8 cellular contexts compared by ENCODE assay signal in the genomic region with DNA sequence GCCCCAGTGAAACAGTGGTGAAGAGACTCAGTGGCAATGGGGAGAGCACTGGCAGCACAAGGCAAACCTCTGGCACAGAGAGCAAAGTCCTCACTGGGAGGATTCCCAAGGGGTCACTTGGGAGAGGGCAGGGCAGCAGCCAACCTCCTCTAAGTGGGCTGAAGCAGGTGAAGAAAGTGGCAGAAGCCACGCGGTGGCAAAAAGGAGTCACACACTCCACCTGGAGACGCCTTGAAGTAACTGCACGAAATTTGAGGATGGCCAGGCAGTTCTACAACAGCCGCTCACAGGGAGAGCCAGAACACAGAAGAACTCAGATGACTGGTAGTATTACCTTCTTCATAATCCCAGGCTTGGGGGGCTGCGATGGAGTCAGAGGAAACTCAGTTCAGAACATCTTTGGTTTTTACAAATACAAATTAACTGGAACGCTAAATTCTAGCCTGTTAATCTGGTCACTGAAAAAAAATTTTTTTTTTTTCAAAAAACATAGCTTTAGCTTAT. TPM values are rescaled to one million over a fixed set of nuclear protein-coding genes. Genes with fewer than 3 reads are reported as not detected.
A peak's percentile ranks its signal among the peaks of the same experiment; 100 is the strongest.
DNase-seq lines count a peak whose midpoint lies in the region; ATAC-seq and TF ChIP-seq lines count a peak whose summit lies in the region.

No MANE protein-coding gene starts in this region.

- 22% methylated on average over 7 of the region's 7 CpGs for WGBS in suprapubic skin

- DNase-seq in NCI-H748 treated with DMSO at 0.1 percent for 48 hours (lab: John Stamatoyannopoulos, UW) = peak; percentile 10
- peak; percentile 76 for DNase-seq in activated CD8-positive, alpha-beta memory T cell treated with anti-CD3 and anti-CD28 coated beads for 24 hours
- peak; percentile 25 to 32 for DNase-seq in erythroblast (lab: John Stamatoyannopoulos, UW)
- no peak for DNase-seq in natural killer cell
- peak in 1 of 2 donors; percentile 66 for DNase-seq in suprapubic skin (ENCODE audit: low spot score in 2 of 2)

- H3K27ac Mint-ChIP-seq in natural killer cell = no peak overlapping the region

- H3K27me3 ChIP-seq in BLaER1 treated with 17β-estradiol and CSF1 and Interleukin-3, amounts not matched to agents 10 nM and 100 nM = peaks cover 0 to 13% (median 6%) of the 10 kb centered on the region in 11 experiments; a peak in 12 of 22 replicates
- H3K27me3 ChIP-seq in suprapubic skin = no peaks in the 10 kb centered on the region

- no peaks in the 10 kb centered on the region for H3K36me3 Mint-ChIP-seq in natural killer cell

- intact Hi-C loops in natural killer cell (cut with micrococcal nuclease) = loop anchor here (2.0 kb wide), 1 partner anchor 166 kb away; no protein-coding TSS in a partner anchor

- peak overlapping the region; percentile 14 to 94 (median 64); a peak in 20 of 22 replicates for H3K27ac ChIP-seq in BLaER1 treated with 17β-estradiol and CSF1 and Interleukin-3, amounts not matched to agents 10 nM and 100 nM
- peak overlapping the region; percentile 79 for H3K27ac ChIP-seq in suprapubic skin

- H3K27me3 Mint-ChIP-seq in natural killer cell (ENCODE audit: low read depth in 2 of 2) = peaks cover 16 to 23% of the 10 kb centered on the region in 2 donors

- peak overlapping the region in 5 of 10 experiments; percentile 53 to 75 (median 71); a peak in 9 of 20 replicates for H3K4me3 ChIP-seq in BLaER1 treated with 17β-estradiol and CSF1 and Interleukin-3, amounts not matched to agents 10 nM and 100 nM
- H3K4me3 ChIP-seq in suprapubic skin = peak overlapping the region; percentile 42

- H3K36me3 ChIP-seq in BLaER1 treated with 17β-estradiol and CSF1 and Interleukin-3, amounts not matched to agents 10 nM and 100 nM = peaks cover 0 to 38% (median 0%) of the 10 kb centered on the region in 11 experiments; a peak in 6 of 22 replicates
- H3K36me3 ChIP-seq in suprapubic skin = no peaks in the 10 kb centered on the region

- peaks cover 0 to 30% of the 10 kb centered on the region in 2 donors for H3K4me1 Mint-ChIP-seq in natural killer cell

- H3K4me2 ChIP-seq in BLaER1 treated with 17β-estradiol and CSF1 and Interleukin-3, amounts not matched to agents 10 nM and 100 nM = peak overlapping the region; percentile 76 to 98 (median 88)

- TF ChIP-seq EP300 in suprapubic skin (IDR thresholded peaks at IDR 0.05) = no peak

- TF ChIP-seq POLR2A in erythroblast (IDR thresholded peaks at IDR 0.05; ENCODE audit: low read length) = no peak
- TF ChIP-seq POLR2A in suprapubic skin (IDR thresholded peaks at IDR 0.05) = no peak

- H3K9me3 ChIP-seq in BLaER1 treated with 17β-estradiol and CSF1 and Interleukin-3, amounts not matched to agents 10 nM and 100 nM (replicated peaks in 1 of 11) = no peaks in the 10 kb centered on the region
- H3K9me3 ChIP-seq in suprapubic skin = no peaks in the 10 kb centered on the region

- peak overlapping the region; percentile 28 for H3K4me3 Mint-ChIP-seq in natural killer cell

- H4K20me1 ChIP-seq in BLaER1 treated with 17β-estradiol and CSF1 and Interleukin-3, amounts not matched to agents 10 nM and 100 nM = peaks cover 0 to 29% (median 0%) of the 10 kb centered on the region in 11 experiments; a peak in 5 of 22 replicates

- ATAC-seq in GM18867 (IDR thresholded peaks at IDR 0.05; ENCODE audit: unreplicated experiment) = peak; percentile 78
- peak; percentile 60 for ATAC-seq in HG03097 (IDR thresholded peaks at IDR 0.05; ENCODE audit: low FRiP score, unreplicated experiment)
- ATAC-seq in natural killer cell = peak; percentile 54 to 78 (median 61)

- H3K9me3 Mint-ChIP-seq in natural killer cell = no peaks in the 10 kb centered on the region

- H3K4me1 ChIP-seq in BLaER1 treated with 17β-estradiol and CSF1 and Interleukin-3, amounts not matched to agents 10 nM and 100 nM = peaks cover 25 to 91% (median 59%) of the 10 kb centered on the region in 10 experiments
- peaks cover 46% of the 10 kb centered on the region for H3K4me1 ChIP-seq in suprapubic skin

- peak overlapping the region; percentile 2 to 96 (median 56); a peak in 17 of 22 replicates for H3K9ac ChIP-seq in BLaER1 treated with 17β-estradiol and CSF1 and Interleukin-3, amounts not matched to agents 10 nM and 100 nM

- TF ChIP-seq CTCF in natural killer cell (IDR thresholded peaks at IDR 0.05) (no peak), suprapubic skin (IDR thresholded peaks at IDR 0.05) (peak in 1 of 2 donors; percentile 51)

RNA-seq across cellular contexts. Expression of gene IL6, which starts 0.6 kb away (rescaled TPM):
- total RNA-seq in natural killer cell (1 to 10 TPM; 1.3 to 2.3 (median 1.7) TPM), suprapubic skin (10 to 100 TPM in 1 of 4 donors, 1 to 10 TPM in 1, under 1 TPM in 1, not detected in 1; 0.80 to 36.0 (median 6.4) TPM)
